ENCODE assay signal across 8 cellular contexts in the genomic region with DNA sequence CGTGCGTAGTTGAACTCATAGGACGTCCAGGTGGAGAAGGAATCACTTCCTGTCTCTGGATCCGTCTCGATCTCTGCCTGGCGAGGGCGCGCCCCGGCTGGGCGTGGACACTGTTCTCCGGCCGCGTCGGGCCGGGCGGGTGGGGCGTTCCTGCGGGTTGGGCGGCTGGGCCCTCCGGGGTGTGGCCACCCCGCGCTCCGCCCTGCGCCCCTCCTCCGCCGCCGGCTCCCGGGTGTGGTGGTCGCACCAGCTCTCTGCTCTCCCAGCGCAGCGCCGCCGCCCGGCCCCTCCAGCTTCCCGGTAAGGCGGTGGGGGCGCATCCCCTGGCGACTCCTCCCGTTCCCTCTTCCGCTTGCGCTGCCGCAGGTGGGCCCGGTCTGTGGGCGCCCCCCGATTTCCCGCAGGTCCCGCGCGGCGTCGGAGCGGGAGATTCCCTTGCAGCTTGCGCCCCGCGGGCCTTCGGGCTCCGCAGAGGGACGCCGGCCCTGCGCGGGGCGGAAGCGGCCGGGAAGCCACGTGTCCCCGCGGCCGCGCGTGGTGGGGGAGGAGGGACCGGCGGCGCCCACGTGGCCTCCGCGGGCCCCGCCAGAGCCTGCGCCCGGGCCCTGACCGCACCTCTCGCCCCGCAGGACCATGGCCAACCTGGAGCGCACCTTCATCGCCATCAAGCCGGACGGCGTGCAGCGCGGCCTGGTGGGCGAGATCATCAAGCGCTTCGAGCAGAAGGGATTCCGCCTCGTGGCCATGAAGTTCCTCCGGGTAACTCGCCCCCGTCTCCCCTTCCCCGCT. TPM values are rescaled to one million over a fixed set of nuclear protein-coding genes. Genes with fewer than 3 reads are reported as not detected.
DNase-seq lines count a peak whose midpoint lies in the region; ATAC-seq and TF ChIP-seq lines count a peak whose summit lies in the region.

TSS of gene NME2 (plus strand) at position 214 of the 789 bp plus-strand sequence. CDS start at position 634, 420 bp downstream.

- peak within 1 kb of the TSS; percentile 80 to 96 (median 95) for H3K27ac Mint-ChIP-seq in nephron
- peak within 1 kb of the TSS; percentile 96 to 98 for H3K27ac Mint-ChIP-seq in stimulated activated naive CD8-positive, alpha-beta T cell treated with anti-CD3 and anti-CD28 coated beads, Interleukin-15, amount 100 ng/mL, for 72 hours

- H3K4me1 Mint-ChIP-seq in nephron: peaks cover 21% of the 10 kb centered on the region
- peaks cover 43% of the 10 kb centered on the region for H3K4me1 Mint-ChIP-seq in stimulated activated naive CD8-positive, alpha-beta T cell treated with anti-CD3 and anti-CD28 coated beads, Interleukin-15, amount 100 ng/mL, for 72 hours

- H3K27ac ChIP-seq in HUES6 (ENCODE audit: low read depth, low read length): peak within 1 kb of the TSS; percentile 91

- TF ChIP-seq CTCF in fibroblast of the aortic adventitia (IDR thresholded peaks at IDR 0.05; ENCODE audit: insufficient read depth, low read length): no peak
- no peak for TF ChIP-seq CTCF in nephron (IDR thresholded peaks at IDR 0.05; ENCODE audit: unreplicated experiment in 3 of 3)

- peak; percentile 86 for ATAC-seq in GM21423 (IDR thresholded peaks at IDR 0.05; ENCODE audit: unreplicated experiment)
- peak; percentile 84 for ATAC-seq in stimulated activated naive CD8-positive, alpha-beta T cell treated with anti-CD3 and anti-CD28 coated beads, Interleukin-15, amount 100 ng/mL, for 72 hours

- H3K9ac ChIP-seq in HUES6 (ENCODE audit: low read length): peak within 1 kb of the TSS; percentile 96

- H3K27me3 ChIP-seq in HUES6 (ENCODE audit: control insufficient read depth, insufficient read depth, low read length): no peaks in the 10 kb centered on the region

- H3K4me3 Mint-ChIP-seq in nephron: peak within 1 kb of the TSS; percentile 91 to 92 (median 92)
- peak within 1 kb of the TSS; percentile 90 to 94 for H3K4me3 Mint-ChIP-seq in stimulated activated naive CD8-positive, alpha-beta T cell treated with anti-CD3 and anti-CD28 coated beads, Interleukin-15, amount 100 ng/mL, for 72 hours

- DNase-seq in DMS153 treated with DMSO at 0.1 percent for 48 hours (lab: John Stamatoyannopoulos, UW; ENCODE audit: unreplicated experiment) (peak; percentile 55), RPMI7951 (ENCODE audit: low read depth) (peak; percentile 82), fibroblast of the aortic adventitia (ENCODE audit: low read depth) (peak; percentile 74)
- DNase-seq in activated T-helper 9 cell treated with anti-CD3 and anti-CD28 coated beads, Interleukin-2, amount 50 U/mL, for 16 hours (ENCODE audit: low read depth): peak; percentile 52
- DNase-seq in stimulated activated naive CD8-positive, alpha-beta T cell treated with anti-CD3 and anti-CD28 coated beads, Interleukin-15, amount 100 ng/mL, for 72 hours: peak; percentile 71

- H3K4me3 ChIP-seq in HUES6 (ENCODE audit: low read depth, low read length) (peak within 1 kb of the TSS; percentile 83), fibroblast of the aortic adventitia (ENCODE audit: low read depth, low read length) (peak within 1 kb of the TSS; percentile 91)

- no peaks in the 10 kb centered on the region for H3K27me3 Mint-ChIP-seq in nephron (ENCODE audit: low read depth)
- no peaks in the 10 kb centered on the region for H3K27me3 Mint-ChIP-seq in stimulated activated naive CD8-positive, alpha-beta T cell treated with anti-CD3 and anti-CD28 coated beads, Interleukin-15, amount 100 ng/mL, for 72 hours

- peaks cover 59% of the 10 kb centered on the region for H3K36me3 ChIP-seq in HUES6 (ENCODE audit: control insufficient read depth, insufficient read depth, low read length)

- no peaks in the 10 kb centered on the region for H3K4me1 ChIP-seq in HUES6 (ENCODE audit: control insufficient read depth, insufficient read depth, low read length)

- H3K36me3 Mint-ChIP-seq in nephron (ENCODE audit: low read depth): peaks cover 47% of the 10 kb centered on the region

- H3K9me3 Mint-ChIP-seq in nephron: no peaks in the 10 kb centered on the region
- H3K9me3 Mint-ChIP-seq in stimulated activated naive CD8-positive, alpha-beta T cell treated with anti-CD3 and anti-CD28 coated beads, Interleukin-15, amount 100 ng/mL, for 72 hours: no peaks in the 10 kb centered on the region

- no peaks in the 10 kb centered on the region for H3K9me3 ChIP-seq in HUES6 (ENCODE audit: control insufficient read depth, insufficient read depth, low read depth, low read length)

RNA-seq across cellular contexts. Expression of gene NME2, which starts in this region (rescaled TPM):
- 449 and 657 TPM in 2 replicates for total RNA-seq in RPMI7951 (2014; rRNA removed; shearing (Covaris generic))
- total RNA-seq in fibroblast of the aortic adventitia (ENCODE audit: low replicate concordance): 257 and 622 TPM in 2 replicates

Comparison
In these comparisons a context has a peak if more than half of its experiments do, and no peak if none do; other contexts are left out.
1. Peak in every context shown above with its lines: DNase-seq, ATAC-seq, H3K4me3 ChIP-seq and H3K27ac ChIP-seq.